ENCODE assay signal across 1 cellular context in the genomic region with DNA sequence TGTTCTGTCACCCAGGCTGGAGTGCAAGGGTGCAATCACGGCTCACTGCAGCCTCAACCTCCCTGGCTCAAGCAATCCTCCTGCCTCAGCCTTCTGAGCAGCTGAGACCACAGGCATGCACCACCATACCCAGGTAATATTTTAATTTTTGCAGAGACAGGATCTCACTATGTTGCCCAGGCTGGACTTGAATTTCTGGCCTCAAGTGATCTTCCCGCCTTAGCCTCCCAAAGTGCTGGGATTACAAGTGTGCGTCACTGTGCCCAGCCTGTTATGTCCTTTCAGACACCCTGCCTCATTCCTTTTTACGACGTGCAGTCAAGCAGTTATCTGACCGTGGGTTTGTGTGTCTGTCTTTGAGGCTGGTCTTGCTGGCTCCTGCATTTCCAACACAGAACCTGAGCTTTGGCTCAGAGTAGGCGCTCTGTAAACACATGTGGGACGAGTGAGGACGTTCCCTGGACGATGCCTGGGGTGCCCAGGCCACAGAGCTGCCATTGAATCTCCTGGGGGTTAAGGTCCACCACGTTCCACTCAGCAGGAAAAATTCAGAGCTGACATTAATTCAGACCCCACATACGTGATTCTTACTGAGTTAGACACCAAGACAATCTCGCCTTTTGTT.
TF ChIP-seq lines count a peak whose summit lies in the region.

No MANE protein-coding gene starts in this region.

TF ChIP-seq in HepG2, 621 proteins besides CTCF, POLR2A, EP300 and RAD21:
- TF ChIP-seq, protein P1, sequence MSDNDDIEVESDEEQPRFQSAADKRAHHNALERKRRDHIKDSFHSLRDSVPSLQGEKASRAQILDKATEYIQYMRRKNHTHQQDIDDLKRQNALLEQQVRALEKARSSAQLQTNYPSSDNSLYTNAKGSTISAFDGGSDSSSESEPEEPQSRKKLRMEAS (IDR thresholded peaks at IDR 0.05): peak; percentile 32; the same call in 1 of the 2 replicates
- TF ChIP-seq THAP11 (CRISPR knock-in tag; IDR thresholded peaks at IDR 0.05) (no peak), FOXA3 (CRISPR knock-in tag; IDR thresholded peaks at IDR 0.05) (0 out of 2 replicates have a peak, but pooled peaks have one; percentile 31), ZNF75D (CRISPR knock-in tag; IDR thresholded peaks at IDR 0.05; ENCODE audit: borderline replicate concordance) (no peak), SALL1 (CRISPR knock-in tag; IDR thresholded peaks at IDR 0.05) (0 out of 2 replicates have a peak, but pooled peaks have one; percentile 51), HNF4A (CRISPR knock-in tag; IDR thresholded peaks at IDR 0.05) (peak; percentile 34; the same call in 1 of the 2 replicates), GATAD2A (CRISPR knock-in tag; IDR thresholded peaks at IDR 0.05) (0 out of 2 replicates have a peak, but pooled peaks have one; percentile 41), ZNF121 (CRISPR knock-in tag; IDR thresholded peaks at IDR 0.05) (peak; percentile 95), FOXA1 (IDR thresholded peaks at IDR 0.05) (no peak), FOXA1 (CRISPR knock-in tag; IDR thresholded peaks at IDR 0.05) (peak; percentile 33; the same call in 1 of the 2 replicates), ELF3 (CRISPR knock-in tag; IDR thresholded peaks at IDR 0.05) (0 out of 2 replicates have a peak, but pooled peaks have one; percentile 24), MYC (CRISPR knock-in tag; IDR thresholded peaks at IDR 0.05; ENCODE audit: borderline replicate concordance) (peak; percentile 16; the same call in 1 of the 2 replicates), PAXIP1 (CRISPR knock-in tag; conservative IDR thresholded peaks at IDR 0.05) (0 out of 2 replicates have a peak, but pooled peaks have one; percentile 30), AKAP8 (CRISPR knock-in tag; IDR thresholded peaks at IDR 0.05) (no peak), ZMYM2 (CRISPR knock-in tag; IDR thresholded peaks at IDR 0.05) (peak; percentile 68; the same call in 1 of the 2 replicates), ERF (CRISPR knock-in tag; IDR thresholded peaks at IDR 0.05) (0 out of 2 replicates have a peak, but pooled peaks have one; percentile 27), MIER2 (CRISPR knock-in tag; IDR thresholded peaks at IDR 0.05) (no peak), ZNF263 (CRISPR knock-in tag; IDR thresholded peaks at IDR 0.05) (no peak), HOXA3 (CRISPR knock-in tag; IDR thresholded peaks at IDR 0.05) (peak; percentile 18; the same call in 1 of the 2 replicates), ZKSCAN1 (IDR thresholded peaks at IDR 0.05; ENCODE audit: low read length) (peak; percentile 79), ZMYM3 (CRISPR knock-in tag; IDR thresholded peaks at IDR 0.05) (peak; percentile 86)
- TF ChIP-seq, protein P2, sequence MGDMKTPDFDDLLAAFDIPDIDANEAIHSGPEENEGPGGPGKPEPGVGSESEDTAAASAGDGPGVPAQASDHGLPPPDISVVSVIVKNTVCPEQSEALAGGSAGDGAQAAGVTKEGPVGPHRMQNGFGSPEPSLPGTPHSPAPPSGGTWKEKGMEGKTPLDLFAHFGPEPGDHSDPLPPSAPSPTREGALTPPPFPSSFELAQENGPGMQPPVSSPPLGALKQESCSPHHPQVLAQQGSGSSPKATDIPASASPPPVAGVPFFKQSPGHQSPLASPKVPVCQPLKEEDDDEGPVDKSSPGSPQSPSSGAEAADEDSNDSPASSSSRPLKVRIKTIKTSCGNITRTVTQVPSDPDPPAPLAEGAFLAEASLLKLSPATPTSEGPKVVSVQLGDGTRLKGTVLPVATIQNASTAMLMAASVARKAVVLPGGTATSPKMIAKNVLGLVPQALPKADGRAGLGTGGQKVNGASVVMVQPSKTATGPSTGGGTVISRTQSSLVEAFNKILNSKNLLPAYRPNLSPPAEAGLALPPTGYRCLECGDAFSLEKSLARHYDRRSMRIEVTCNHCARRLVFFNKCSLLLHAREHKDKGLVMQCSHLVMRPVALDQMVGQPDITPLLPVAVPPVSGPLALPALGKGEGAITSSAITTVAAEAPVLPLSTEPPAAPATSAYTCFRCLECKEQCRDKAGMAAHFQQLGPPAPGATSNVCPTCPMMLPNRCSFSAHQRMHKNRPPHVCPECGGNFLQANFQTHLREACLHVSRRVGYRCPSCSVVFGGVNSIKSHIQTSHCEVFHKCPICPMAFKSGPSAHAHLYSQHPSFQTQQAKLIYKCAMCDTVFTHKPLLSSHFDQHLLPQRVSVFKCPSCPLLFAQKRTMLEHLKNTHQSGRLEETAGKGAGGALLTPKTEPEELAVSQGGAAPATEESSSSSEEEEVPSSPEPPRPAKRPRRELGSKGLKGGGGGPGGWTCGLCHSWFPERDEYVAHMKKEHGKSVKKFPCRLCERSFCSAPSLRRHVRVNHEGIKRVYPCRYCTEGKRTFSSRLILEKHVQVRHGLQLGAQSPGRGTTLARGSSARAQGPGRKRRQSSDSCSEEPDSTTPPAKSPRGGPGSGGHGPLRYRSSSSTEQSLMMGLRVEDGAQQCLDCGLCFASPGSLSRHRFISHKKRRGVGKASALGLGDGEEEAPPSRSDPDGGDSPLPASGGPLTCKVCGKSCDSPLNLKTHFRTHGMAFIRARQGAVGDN (CRISPR knock-in tag; IDR thresholded peaks at IDR 0.05): peak; percentile 43
- TF ChIP-seq, protein P3, sequence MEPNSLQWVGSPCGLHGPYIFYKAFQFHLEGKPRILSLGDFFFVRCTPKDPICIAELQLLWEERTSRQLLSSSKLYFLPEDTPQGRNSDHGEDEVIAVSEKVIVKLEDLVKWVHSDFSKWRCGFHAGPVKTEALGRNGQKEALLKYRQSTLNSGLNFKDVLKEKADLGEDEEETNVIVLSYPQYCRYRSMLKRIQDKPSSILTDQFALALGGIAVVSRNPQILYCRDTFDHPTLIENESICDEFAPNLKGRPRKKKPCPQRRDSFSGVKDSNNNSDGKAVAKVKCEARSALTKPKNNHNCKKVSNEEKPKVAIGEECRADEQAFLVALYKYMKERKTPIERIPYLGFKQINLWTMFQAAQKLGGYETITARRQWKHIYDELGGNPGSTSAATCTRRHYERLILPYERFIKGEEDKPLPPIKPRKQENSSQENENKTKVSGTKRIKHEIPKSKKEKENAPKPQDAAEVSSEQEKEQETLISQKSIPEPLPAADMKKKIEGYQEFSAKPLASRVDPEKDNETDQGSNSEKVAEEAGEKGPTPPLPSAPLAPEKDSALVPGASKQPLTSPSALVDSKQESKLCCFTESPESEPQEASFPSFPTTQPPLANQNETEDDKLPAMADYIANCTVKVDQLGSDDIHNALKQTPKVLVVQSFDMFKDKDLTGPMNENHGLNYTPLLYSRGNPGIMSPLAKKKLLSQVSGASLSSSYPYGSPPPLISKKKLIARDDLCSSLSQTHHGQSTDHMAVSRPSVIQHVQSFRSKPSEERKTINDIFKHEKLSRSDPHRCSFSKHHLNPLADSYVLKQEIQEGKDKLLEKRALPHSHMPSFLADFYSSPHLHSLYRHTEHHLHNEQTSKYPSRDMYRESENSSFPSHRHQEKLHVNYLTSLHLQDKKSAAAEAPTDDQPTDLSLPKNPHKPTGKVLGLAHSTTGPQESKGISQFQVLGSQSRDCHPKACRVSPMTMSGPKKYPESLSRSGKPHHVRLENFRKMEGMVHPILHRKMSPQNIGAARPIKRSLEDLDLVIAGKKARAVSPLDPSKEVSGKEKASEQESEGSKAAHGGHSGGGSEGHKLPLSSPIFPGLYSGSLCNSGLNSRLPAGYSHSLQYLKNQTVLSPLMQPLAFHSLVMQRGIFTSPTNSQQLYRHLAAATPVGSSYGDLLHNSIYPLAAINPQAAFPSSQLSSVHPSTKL (CRISPR knock-in tag; IDR thresholded peaks at IDR 0.05): peak; percentile 16; the same call in 1 of the 2 replicates
